Comparison of ENCODE assay signal across 31 cellular contexts in the genomic region with DNA sequence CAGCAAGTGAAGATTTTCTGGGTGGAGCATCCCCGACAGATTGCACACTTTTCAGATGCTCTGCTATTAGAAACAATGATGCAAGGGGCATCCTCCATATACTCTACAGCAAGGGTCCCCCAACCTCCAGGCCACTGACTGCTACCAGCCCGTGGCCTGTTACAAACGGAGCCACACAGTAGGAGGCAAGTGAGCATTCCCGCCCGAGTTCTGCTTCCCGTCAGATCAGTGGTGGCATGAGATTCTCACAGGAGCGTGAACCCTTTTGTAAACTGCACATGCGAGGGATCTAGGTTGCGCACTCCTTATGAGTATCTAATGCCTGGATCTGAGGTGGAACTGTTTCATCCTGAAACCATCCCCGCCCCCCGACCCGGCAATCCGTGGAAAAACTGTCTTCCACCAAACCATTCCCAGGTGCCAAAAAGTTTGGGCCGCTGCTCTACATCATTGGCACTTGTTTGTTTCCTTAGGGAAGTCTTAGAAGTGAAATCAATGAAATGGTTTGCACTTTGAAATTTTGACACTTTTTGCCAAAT. TPM values are rescaled to one million over a fixed set of nuclear protein-coding genes. Genes with fewer than 3 reads are reported as not detected.
"Had no signal": no experiment of that assay in that cellular context is flagged by ENCODE, and none has a peak within 500 bp of the region (broad histone marks: within the 10 kb centered on the region; RNA-seq: fewer than 3 reads in every experiment).

No MANE protein-coding gene starts in this region.

- H3K27me3 ChIP-seq: esophagus muscularis mucosa, foreskin keratinocyte, gastroesophageal sphincter, heart right ventricle, right atrium auricular region, sigmoid colon, suprapubic skin, transverse colon, upper lobe of right lung, uterus had no signal

- H3K4me3 Mint-ChIP-seq: dendritic cell treated with granulocyte-macrophage colony-stimulating factor and Interleukin-4, amounts not matched to agents 40 ng/mL and 50 ng/mL, for 4 days; endodermal cell; immature natural killer cell; naive thymus-derived CD4-positive, alpha-beta T cell; nephron progenitor cell; stimulated activated naive B cell treated with anti-CD40 and anti-IgM and Interleukin-4, amounts not matched to agents 10 μg/mL and 1 μg/mL and 100 μg/mL, for 72 hours; stimulated activated naive CD8-positive, alpha-beta T cell treated with anti-CD3 and anti-CD28 coated beads, Interleukin-15, Interleukin-2, amounts not matched to agents 100 ng/mL and 50 ng/mL, for 24 hours had no signal

- H3K27ac ChIP-seq: esophagus muscularis mucosa, foreskin keratinocyte, gastroesophageal sphincter, heart right ventricle, prostate gland, right atrium auricular region, sigmoid colon, suprapubic skin, transverse colon, upper lobe of right lung, uterus had no signal

- DNase-seq: cerebellar nuclear complex; effector CD8-positive, alpha-beta T cell; endodermal cell; foreskin keratinocyte; heart right ventricle; hypothalamus; immature natural killer cell; islet precursor cell; mesenchymal stem cell; midbrain; naive thymus-derived CD4-positive, alpha-beta T cell; nephron progenitor cell; nucleus accumbens; sigmoid colon; stimulated activated CD4-positive, alpha-beta T cell treated with anti-CD3 and anti-CD28 coated beads, Interleukin-15, amount 100 ng/mL, for 24 hours; stimulated activated CD4-positive, alpha-beta T cell treated with anti-CD3 and anti-CD28 coated beads, Interleukin-2, amount 100 ng/mL, for 48 hours; stimulated activated naive B cell treated with anti-CD40 and anti-IgM and Interleukin-4, amounts not matched to agents 10 μg/mL and 1 μg/mL and 100 μg/mL, for 72 hours; transverse colon; upper lobe of right lung; uterus had no signal

- FAIRE-seq: colon had no signal

- H3K4me1 ChIP-seq: prostate gland had no signal

- H3K27ac Mint-ChIP-seq: dendritic cell treated with granulocyte-macrophage colony-stimulating factor and Interleukin-4, amounts not matched to agents 40 ng/mL and 50 ng/mL, for 4 days; endodermal cell; immature natural killer cell; nephron progenitor cell; stimulated activated naive B cell treated with anti-CD40 and anti-IgM and Interleukin-4, amounts not matched to agents 10 μg/mL and 1 μg/mL and 100 μg/mL, for 72 hours; stimulated activated naive CD8-positive, alpha-beta T cell treated with anti-CD3 and anti-CD28 coated beads, Interleukin-15, Interleukin-2, amounts not matched to agents 100 ng/mL and 50 ng/mL, for 24 hours had no signal

- H3K27me3 Mint-ChIP-seq: dendritic cell treated with granulocyte-macrophage colony-stimulating factor and Interleukin-4, amounts not matched to agents 40 ng/mL and 50 ng/mL, for 4 days; naive thymus-derived CD4-positive, alpha-beta T cell; stimulated activated naive B cell treated with anti-CD40 and anti-IgM and Interleukin-4, amounts not matched to agents 10 μg/mL and 1 μg/mL and 100 μg/mL, for 72 hours; stimulated activated naive CD8-positive, alpha-beta T cell treated with anti-CD3 and anti-CD28 coated beads, Interleukin-15, Interleukin-2, amounts not matched to agents 100 ng/mL and 50 ng/mL, for 24 hours had no signal

- H3K4me3 ChIP-seq: esophagus muscularis mucosa, gastroesophageal sphincter, heart right ventricle, lung, prostate gland, right atrium auricular region, sigmoid colon, suprapubic skin, transverse colon, upper lobe of right lung, uterus had no signal

- H3K36me3 ChIP-seq: prostate gland, right atrium auricular region, uterus had no signal

- H3K9me3 Mint-ChIP-seq: dendritic cell treated with granulocyte-macrophage colony-stimulating factor and Interleukin-4, amounts not matched to agents 40 ng/mL and 50 ng/mL, for 4 days; endodermal cell; nephron progenitor cell; stimulated activated naive B cell treated with anti-CD40 and anti-IgM and Interleukin-4, amounts not matched to agents 10 μg/mL and 1 μg/mL and 100 μg/mL, for 72 hours; stimulated activated naive CD8-positive, alpha-beta T cell treated with anti-CD3 and anti-CD28 coated beads, Interleukin-15, Interleukin-2, amounts not matched to agents 100 ng/mL and 50 ng/mL, for 24 hours had no signal

- ATAC-seq: foreskin keratinocyte; gastroesophageal sphincter; heart right ventricle; naive thymus-derived CD4-positive, alpha-beta T cell; stimulated activated naive B cell treated with anti-CD40 and anti-IgM and Interleukin-4, amounts not matched to agents 10 μg/mL and 1 μg/mL and 100 μg/mL, for 72 hours; upper lobe of right lung had no signal

- H3K9me3 ChIP-seq: esophagus muscularis mucosa, gastroesophageal sphincter, heart right ventricle, prostate gland, right atrium auricular region, sigmoid colon, suprapubic skin, transverse colon, upper lobe of right lung, uterus had no signal

RNA-seq across cellular contexts. Expression of gene IGFALS, which starts 38.1 kb away (rescaled TPM):
- total RNA-seq: endodermal cell, fibroblast of lung, foreskin keratinocyte, right atrium auricular region, skeletal muscle tissue had no signal
- polyA plus RNA-seq: fibroblast of lung, foreskin keratinocyte, immature natural killer cell had no signal

RNA-seq across cellular contexts. Expression of gene MEIOB, which starts 40.4 kb away (rescaled TPM):
- total RNA-seq: endodermal cell; esophagus muscularis mucosa; fibroblast of lung; gastroesophageal sphincter; heart right ventricle; naive thymus-derived CD4-positive, alpha-beta T cell; right atrium auricular region; sigmoid colon; transverse colon; upper lobe of right lung had no signal
- polyA plus RNA-seq: fibroblast of lung; heart right ventricle; immature natural killer cell; naive thymus-derived CD4-positive, alpha-beta T cell had no signal
